ENCODE assay signal across 21 cellular contexts in genomic region chr1:172931846-172932245, GRCh38.
DNase-seq lines count a peak whose midpoint lies in the region; ATAC-seq, FAIRE-seq and TF ChIP-seq lines count a peak whose summit lies in the region.
"Had no signal": no experiment of that assay in that cellular context is flagged by ENCODE, and none has a peak within 500 bp of the region (broad histone marks: within the 10 kb centered on the region; RNA-seq: fewer than 3 reads in every experiment).

No MANE protein-coding gene starts in this region.

- peak overlapping the region in 1 of 2 experiments; percentile 85 for H3K4ac ChIP-seq in mesenchymal stem cell (ENCODE audit: low read depth in 1 of 2, low read length in 2 of 2)

- intact Hi-C loops in K562 (cut with micrococcal nuclease) = loop anchor here (10.0 kb wide), 1 partner anchor 187 kb away; no protein-coding TSS in a partner anchor
- intact Hi-C loops in heart left ventricle (cut with DNase I) = loop anchor here in 1 of 10 donors (5.0 kb wide), 1 partner anchor 120 kb away; the partner anchor contains the start of gene TNFSF18
- intact Hi-C loops in aorta (cut with DNase I) = loop anchor here in 1 of 2 donors (5.0 to 10.0 kb wide), 2 partner anchors 40 to 263 kb away; no protein-coding TSS in a partner anchor

- H3K27ac ChIP-seq in K562 (ENCODE audit: extremely low read depth, low read depth, low read length) (no peak overlapping the region), mesenchymal stem cell (ENCODE audit: low read length, poor library complexity, severe bottlenecking) (no peak overlapping the region), heart left ventricle (no peak overlapping the region), aorta (ENCODE audit: low read depth in 1 of 2, low read length in 2 of 2) (no peak overlapping the region)
- H3K27ac ChIP-seq: C4-2B, HL-60, KMS-11, Peyer's patch had no signal

- H3K23ac ChIP-seq in mesenchymal stem cell (ENCODE audit: low read length in 2 of 2) = no peak overlapping the region

- H4K20me1 ChIP-seq in K562 (replicated peaks; ENCODE audit: control insufficient read depth, insufficient read depth, low read length) = no peaks in the 10 kb centered on the region

- no peaks in the 10 kb centered on the region for H3K79me1 ChIP-seq in mesenchymal stem cell (replicated peaks; ENCODE audit: low read length, poor library complexity, severe bottlenecking)

- TF ChIP-seq EP300 in K562 (IDR thresholded peaks at IDR 0.05; ENCODE audit: low read length) = no peak

- no peak overlapping the region for H3K9ac ChIP-seq in K562 (ENCODE audit: insufficient read depth in 1 of 2, low read depth in 2 of 2, low read length in 2 of 2)
- H3K9ac ChIP-seq in mesenchymal stem cell (ENCODE audit: low read length) = no peak overlapping the region
- H3K9ac ChIP-seq: KMS-11 had no signal

- peak overlapping the region; percentile 67; the same call in 1 of the 2 replicates for H2AFZ ChIP-seq in K562 (ENCODE audit: low read depth, low read length)
- no peak overlapping the region for H2AFZ ChIP-seq in mesenchymal stem cell (ENCODE audit: low read depth, low read length)

- H2BK12ac ChIP-seq in mesenchymal stem cell (ENCODE audit: low read length in 2 of 2) = peak overlapping the region; percentile 1 to 89

- WGBS in K562 (ENCODE audit: insufficient coverage, low coverage, missing lambda C conversion rate) = 73% methylated on average over 3 of the region's 3 CpGs
- 95% methylated on average over 2 of the region's 3 CpGs for WGBS in mesenchymal stem cell
- 58 to 68% (median 63%) methylated on average over 3 of the region's 3 CpGs for WGBS in heart left ventricle, 4 donors
- WGBS in aorta, 2 donors = 88 to 90% methylated on average over 3 of the region's 3 CpGs

- H3K27me3 ChIP-seq in K562 (ENCODE audit: control insufficient read depth in 2 of 2, insufficient read depth in 2 of 2, low read length in 2 of 2) (no peaks in the 10 kb centered on the region), mesenchymal stem cell (ENCODE audit: control insufficient read depth in 1 of 2, insufficient read depth in 1 of 2, low read length in 2 of 2) (no peaks in the 10 kb centered on the region), heart left ventricle (no peaks in the 10 kb centered on the region), aorta (ENCODE audit: control insufficient read depth in 1 of 2, insufficient read depth in 2 of 2, low read length in 1 of 2) (no peaks in the 10 kb centered on the region)
- H3K27me3 ChIP-seq: Peyer's patch had no signal

- DNase-seq in CD1c-positive myeloid dendritic cell (ENCODE audit: extremely low spot score) = peak; percentile 43
- DNase-seq in M059J (ENCODE audit: low read depth) = peak; percentile 53
- no peak for DNase-seq in K562 (ENCODE audit: extremely low read depth in 1 of 4, low spot score in 3 of 4)
- DNase-seq in mesenchymal stem cell = no peak
- DNase-seq in heart left ventricle = no peak
- DNase-seq in aorta = no peak
- no peak for DNase-seq in activated CD4-positive, alpha-beta T cell treated with anti-CD3 and anti-CD28 coated beads for 48 hours
- DNase-seq: GDM1, GOT3, HCEC 1CT, NCI-H1694, NCI-H2081, NCI-H2171, NCI-H345, NCI-H524 treated with DMSO at 0.1 percent for 48 hours, NCI-H82, Peyer's patch had no signal

- H3K4me1 ChIP-seq in K562 (replicated peaks in 1 of 2; ENCODE audit: control insufficient read depth in 2 of 2, insufficient read depth in 2 of 2, low read length in 2 of 2) = peaks cover 4 to 23% of the 10 kb centered on the region in 2 experiments; a peak in 4 of 5 replicates
- H3K4me1 ChIP-seq in mesenchymal stem cell (ENCODE audit: control insufficient read depth, insufficient read depth, low read depth, low read length) = peaks cover 3% of the 10 kb centered on the region
- peaks cover 0 to 43% (median 6%) of the 10 kb centered on the region in 12 donors for H3K4me1 ChIP-seq in heart left ventricle
- H3K4me1 ChIP-seq in aorta (ENCODE audit: control insufficient read depth in 1 of 2, insufficient read depth in 2 of 2, low read length in 2 of 2) = peaks cover 3 to 4% of the 10 kb centered on the region in 2 donors
- H3K4me1 ChIP-seq: Peyer's patch had no signal

- H3K9me3 ChIP-seq in K562 (replicated peaks; ENCODE audit: control insufficient read depth, insufficient read depth, low read depth, low read length) (peaks cover 4% of the 10 kb centered on the region), mesenchymal stem cell (ENCODE audit: control insufficient read depth, low read length) (no peaks in the 10 kb centered on the region), heart left ventricle (no peaks in the 10 kb centered on the region), aorta (ENCODE audit: control insufficient read depth, low read length) (no peaks in the 10 kb centered on the region)
- H3K9me3 ChIP-seq: Peyer's patch had no signal

- no peak overlapping the region for H3K14ac ChIP-seq in mesenchymal stem cell (ENCODE audit: low read length in 2 of 2)

- H4K91ac ChIP-seq in mesenchymal stem cell (ENCODE audit: low read length) = no peak overlapping the region

- no peak overlapping the region for H2AK5ac ChIP-seq in mesenchymal stem cell (ENCODE audit: low read length, severe bottlenecking)

- H3K4me2 ChIP-seq in K562 (ENCODE audit: insufficient read depth, low read length) = no peak overlapping the region
- H3K4me2 ChIP-seq in mesenchymal stem cell (ENCODE audit: low read length, poor library complexity, severe bottlenecking) = no peak overlapping the region
- H3K4me2 ChIP-seq: KMS-11 had no signal

- no peaks in the 10 kb centered on the region for H3K79me2 ChIP-seq in K562 (ENCODE audit: control insufficient read depth, insufficient read depth, low read length)

- H2BK15ac ChIP-seq in mesenchymal stem cell (ENCODE audit: low read depth, poor library complexity, severe bottlenecking) = no peak overlapping the region

- no peak for FAIRE-seq in K562 (lab: Jason Lieb, UNC)
- FAIRE-seq: GM18507 had no signal

- CTCF ChIA-PET in K562 (lab: Yijun Ruan, JAX; ENCODE audit: low intra/inter-chr PET ratio) = interaction anchor here (0.7 kb wide), 1 partner anchor 34 kb away, joined by 3 read pairs; no protein-coding TSS in a partner anchor

- TF ChIP-seq CTCF in K562 (IDR thresholded peaks at IDR 0.05 in 2 of 3, conservative IDR thresholded peaks at IDR 0.05 in 1 of 3; ENCODE audit: insufficient read depth in 2 of 3, low read depth in 1 of 3, low read length in 3 of 3) (no peak), heart left ventricle (IDR thresholded peaks at IDR 0.05) (no peak)

- no peak for TF ChIP-seq RAD21 in K562 (CRISPR knock-in tag; conservative IDR thresholded peaks at IDR 0.05 in 1 of 2, IDR thresholded peaks at IDR 0.05 in 1 of 2)

- POLR2A ChIA-PET in K562 (lab: Yijun Ruan, JAX) = no interaction called here

- H3K18ac ChIP-seq in mesenchymal stem cell (ENCODE audit: low read depth in 1 of 2, low read length in 2 of 2) = peak overlapping the region; percentile 83 to 86

- in situ Hi-C loops in K562 (cut with MboI) = no loop called here

- H2BK5ac ChIP-seq in mesenchymal stem cell (ENCODE audit: low read depth, low read length, poor library complexity, severe bottlenecking) = no peak overlapping the region

- H3K9me1 ChIP-seq in K562 (ENCODE audit: control insufficient read depth, insufficient read depth, low read length) = no peaks in the 10 kb centered on the region

- no peak overlapping the region for H3K4me3 ChIP-seq in K562
- no peak overlapping the region for H3K4me3 ChIP-seq in mesenchymal stem cell (ENCODE audit: insufficient read depth in 1 of 2, low read depth in 1 of 2, low read length in 2 of 2)
- H3K4me3 ChIP-seq in heart left ventricle = no peak overlapping the region
- no peak overlapping the region for H3K4me3 ChIP-seq in aorta (ENCODE audit: low read length in 2 of 2)
- H3K4me3 ChIP-seq: Peyer's patch had no signal

- no peak for ATAC-seq in K562
- ATAC-seq in heart left ventricle = no peak
- ATAC-seq in aorta (ENCODE audit: low FRiP score) = no peak

- H3K36me3 ChIP-seq in K562 (ENCODE audit: control insufficient read depth, insufficient read depth, low read length) (no peaks in the 10 kb centered on the region), mesenchymal stem cell (ENCODE audit: control insufficient read depth in 1 of 2, insufficient read depth in 2 of 2, low read depth in 1 of 2, low read length in 2 of 2) (no peaks in the 10 kb centered on the region), heart left ventricle (no peaks in the 10 kb centered on the region), aorta (ENCODE audit: control insufficient read depth in 1 of 2, insufficient read depth in 2 of 2, low read length in 1 of 2) (no peaks in the 10 kb centered on the region)
- H3K36me3 ChIP-seq: Peyer's patch had no signal

- no peak overlapping the region for H4K8ac ChIP-seq in mesenchymal stem cell (ENCODE audit: low read length)

- no TSS peak for BruUV-seq in K562 (replicated peaks; lab: Mats Ljungman, UMichigan)

- H2BK120ac ChIP-seq in mesenchymal stem cell (ENCODE audit: low read depth, low read length) = peak overlapping the region; percentile 65

- TF ChIP-seq POLR2A in K562 (conservative IDR thresholded peaks at IDR 0.05) (no peak), heart left ventricle (IDR thresholded peaks at IDR 0.05) (no peak)

TF ChIP-seq in K562, 482 proteins besides CTCF, POLR2A, EP300 and RAD21 (continues in another document):
- TF ChIP-seq ZNF134 (CRISPR knock-in tag; conservative IDR thresholded peaks at IDR 0.05) (no peak), CEBPZ (IDR thresholded peaks at IDR 0.05; ENCODE audit: borderline replicate concordance, low read depth, low read length) (no peak)

Comparison
In these comparisons a context has a peak if more than half of its experiments do, and no peak if none do; other contexts are left out.
1. DNase-seq: peak in CD1c-positive myeloid dendritic cell (single experiment) and M059J (single experiment); none in K562 (0 of 4), mesenchymal stem cell (single experiment), heart left ventricle (0 of 5), aorta (0 of 2) and activated CD4-positive, alpha-beta T cell treated with anti-CD3 and anti-CD28 coated beads for 48 hours (single experiment).